8 cellular contexts compared by ENCODE assay signal in the genomic region with DNA sequence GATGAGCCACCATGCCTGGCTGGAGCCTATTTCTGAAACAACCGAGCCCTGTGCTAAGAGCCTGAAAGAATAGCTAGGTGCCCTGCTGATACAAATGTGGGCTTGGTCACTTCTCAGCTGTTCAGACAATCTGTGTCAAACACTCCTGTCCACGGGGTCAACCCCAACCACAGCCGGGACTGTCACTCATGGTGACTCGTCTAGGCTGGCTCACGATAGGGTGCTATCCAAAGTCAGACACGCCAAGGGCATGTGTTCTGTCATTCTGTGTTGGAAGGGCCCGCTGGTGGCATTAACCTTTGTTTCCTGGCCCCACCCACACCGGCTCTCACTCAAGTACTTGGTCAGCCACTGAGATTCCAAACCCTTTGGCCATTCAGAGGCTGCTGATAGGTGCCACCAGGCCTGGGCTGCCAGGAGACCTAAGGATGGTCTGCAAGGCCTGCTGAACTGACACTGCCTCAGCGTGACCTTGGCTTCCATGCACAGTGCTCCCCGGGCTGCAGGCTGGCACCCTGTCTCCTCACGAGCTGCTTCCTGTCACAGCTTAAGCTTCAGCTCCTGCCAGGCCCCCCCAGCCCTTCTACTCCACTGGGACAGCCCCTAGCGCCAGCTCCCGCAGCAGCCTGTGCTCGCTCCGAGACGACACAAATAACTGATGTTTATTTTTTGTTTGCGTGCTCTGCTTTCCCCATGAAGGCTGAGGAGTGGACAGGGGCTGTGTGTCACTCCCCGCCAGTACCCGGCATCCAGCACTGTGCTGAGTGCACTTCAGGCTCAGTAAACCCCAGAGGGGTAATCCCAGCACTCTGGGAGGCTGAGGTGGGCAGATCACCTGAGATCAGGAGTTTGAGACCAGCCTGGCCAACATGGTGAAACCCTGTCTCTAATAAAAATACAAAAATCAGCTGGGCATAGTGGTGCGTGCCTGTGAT. TPM values are rescaled to one million over a fixed set of nuclear protein-coding genes. Genes with fewer than 3 reads are reported as not detected.
DNase-seq lines count a peak whose midpoint lies in the region; ATAC-seq and TF ChIP-seq lines count a peak whose summit lies in the region.

No MANE protein-coding gene starts in this region.

- peaks cover 35% of the 10 kb centered on the region for H4K20me1 ChIP-seq in osteoblast (ENCODE audit: insufficient read depth, low read length)

- H3K4me2 ChIP-seq in osteoblast (ENCODE audit: insufficient read depth, low read length) = no peak overlapping the region

- H3K4me3 Mint-ChIP-seq in activated naive CD8-positive, alpha-beta T cell = peak overlapping the region; percentile 85

- no peak for TF ChIP-seq CTCF in osteoblast (IDR thresholded peaks at IDR 0.05; ENCODE audit: extremely low read depth, low read depth, low read length)

- ATAC-seq in GM18505 (IDR thresholded peaks at IDR 0.05; ENCODE audit: unreplicated experiment) (peak; percentile 22), HG02678 (IDR thresholded peaks at IDR 0.05; ENCODE audit: unreplicated experiment) (no peak)

- no peaks in the 10 kb centered on the region for H3K9me3 ChIP-seq in osteoblast (ENCODE audit: low read depth, low read length)

- peaks cover 88% of the 10 kb centered on the region for H3K4me1 Mint-ChIP-seq in activated naive CD8-positive, alpha-beta T cell (ENCODE audit: low read depth)

- peaks cover 86% of the 10 kb centered on the region for H3K79me2 ChIP-seq in osteoblast (ENCODE audit: insufficient read depth, low read length)

- TF ChIP-seq POLR2A in GM18505 (IDR thresholded peaks at IDR 0.05; ENCODE audit: borderline replicate concordance, extremely low read depth, insufficient read depth, insufficient read length) = peak; percentile 16

- no peaks in the 10 kb centered on the region for H3K9me3 Mint-ChIP-seq in activated naive CD8-positive, alpha-beta T cell (ENCODE audit: low read depth)

- peak; percentile 48 for DNase-seq in M059J (ENCODE audit: low read depth)
- no peak for DNase-seq in osteoblast (ENCODE audit: insufficient read length, low spot score, missing footprints)
- DNase-seq in HuH-7.5 (ENCODE audit: low spot score) = no peak
- no peak for DNase-seq in SHP77 (lab: John Stamatoyannopoulos, UW)
- no peak for DNase-seq in DMS53 treated with DMSO at 0.1 percent for 48 hours (lab: John Stamatoyannopoulos, UW; ENCODE audit: unreplicated experiment)

- H3K27ac ChIP-seq in osteoblast (ENCODE audit: low read depth, low read length) = peak overlapping the region; percentile 28

- peaks cover 46% of the 10 kb centered on the region for H3K36me3 ChIP-seq in osteoblast (ENCODE audit: insufficient read depth, low read length)

- no peak overlapping the region for H3K4me3 ChIP-seq in osteoblast (ENCODE audit: insufficient read depth, low read length)

- no peaks in the 10 kb centered on the region for H3K27me3 Mint-ChIP-seq in activated naive CD8-positive, alpha-beta T cell

- no peaks in the 10 kb centered on the region for H3K27me3 ChIP-seq in osteoblast (ENCODE audit: insufficient read depth, low read length)

- no peak overlapping the region for H2AFZ ChIP-seq in osteoblast (ENCODE audit: low read length)

- H3K27ac Mint-ChIP-seq in activated naive CD8-positive, alpha-beta T cell = peak overlapping the region; percentile 96

- peaks cover 46% of the 10 kb centered on the region for H3K4me1 ChIP-seq in osteoblast (ENCODE audit: insufficient read depth, low read length)

- H3K36me3 Mint-ChIP-seq in activated naive CD8-positive, alpha-beta T cell = peaks cover 5% of the 10 kb centered on the region

RNA-seq across cellular contexts. Expression of a gene that starts 14.3 kb away (rescaled TPM):
- total RNA-seq in M059J (2014; rRNA removed; shearing (Covaris generic)) = 0.02 and 0.54 TPM in 2 replicates
- under 0.01 and 0.29 TPM in 2 replicates for total RNA-seq in osteoblast

RNA-seq across cellular contexts. Expression of a gene that starts 19.7 kb away (rescaled TPM):
- 38.4 and 57.9 TPM in 2 replicates for total RNA-seq in M059J (2014; rRNA removed; shearing (Covaris generic))
- 51.3 and 51.4 TPM in 2 replicates for total RNA-seq in osteoblast

RNA-seq across cellular contexts. Expression of a gene that starts 48.4 kb away (rescaled TPM):
- total RNA-seq in M059J (2014; rRNA removed; shearing (Covaris generic)) = 7.0 and 18.6 TPM in 2 replicates
- 12.3 and 13.3 TPM in 2 replicates for total RNA-seq in osteoblast

RNA-seq across cellular contexts. Expression of a gene that starts 55.7 kb away (rescaled TPM):
- total RNA-seq in M059J (2014; rRNA removed; shearing (Covaris generic)) = 11.2 and 23.3 TPM in 2 replicates
- total RNA-seq in osteoblast = 6.2 and 9.8 TPM in 2 replicates

RNA-seq across cellular contexts. Expression of a gene that starts 58.3 kb away (rescaled TPM):
- 12.6 and 16.0 TPM in 2 replicates for total RNA-seq in M059J (2014; rRNA removed; shearing (Covaris generic))
- total RNA-seq in osteoblast = 20.0 and 25.7 TPM in 2 replicates
